Comparison of ENCODE assay signal across 1 cellular context in the genomic region with DNA sequence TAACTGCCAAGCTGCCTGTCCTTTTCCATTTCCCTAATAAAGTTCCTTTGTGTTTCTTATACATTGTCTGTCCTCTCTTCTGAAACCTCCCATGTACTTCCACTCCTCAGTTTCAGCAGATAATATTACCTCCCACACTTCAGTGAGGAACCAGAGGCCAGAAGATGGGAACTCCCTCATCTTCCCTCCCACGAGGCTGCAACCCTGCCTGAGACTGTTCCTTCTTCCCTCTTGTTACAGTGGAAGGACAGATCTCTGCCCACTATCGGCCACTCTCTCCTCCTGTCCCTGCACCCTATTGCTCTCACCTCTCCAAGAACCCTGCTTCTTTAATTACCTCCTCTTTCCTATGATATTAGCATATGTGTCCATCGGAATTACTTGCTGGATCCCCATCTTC.
TF ChIP-seq lines count a peak whose summit lies in the region.

No MANE protein-coding gene starts in this region.

TF ChIP-seq in SK-N-SH treated with all-trans-retinoic acid at 6 μM for 48 hours, 23 proteins besides CTCF, POLR2A, EP300 and RAD21 (continued from another document):
- TF ChIP-seq, protein P1, sequence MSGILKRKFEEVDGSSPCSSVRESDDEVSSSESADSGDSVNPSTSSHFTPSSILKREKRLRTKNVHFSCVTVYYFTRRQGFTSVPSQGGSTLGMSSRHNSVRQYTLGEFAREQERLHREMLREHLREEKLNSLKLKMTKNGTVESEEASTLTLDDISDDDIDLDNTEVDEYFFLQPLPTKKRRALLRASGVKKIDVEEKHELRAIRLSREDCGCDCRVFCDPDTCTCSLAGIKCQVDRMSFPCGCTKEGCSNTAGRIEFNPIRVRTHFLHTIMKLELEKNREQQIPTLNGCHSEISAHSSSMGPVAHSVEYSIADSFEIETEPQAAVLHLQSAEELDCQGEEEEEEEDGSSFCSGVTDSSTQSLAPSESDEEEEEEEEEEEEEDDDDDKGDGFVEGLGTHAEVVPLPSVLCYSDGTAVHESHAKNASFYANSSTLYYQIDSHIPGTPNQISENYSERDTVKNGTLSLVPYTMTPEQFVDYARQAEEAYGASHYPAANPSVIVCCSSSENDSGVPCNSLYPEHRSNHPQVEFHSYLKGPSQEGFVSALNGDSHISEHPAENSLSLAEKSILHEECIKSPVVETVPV (CRISPR knock-in tag; IDR thresholded peaks at IDR 0.05) = no peak
- no peak for TF ChIP-seq PATZ1 (CRISPR knock-in tag; IDR thresholded peaks at IDR 0.05; ENCODE audit: borderline replicate concordance)
- TF ChIP-seq, protein P2, sequence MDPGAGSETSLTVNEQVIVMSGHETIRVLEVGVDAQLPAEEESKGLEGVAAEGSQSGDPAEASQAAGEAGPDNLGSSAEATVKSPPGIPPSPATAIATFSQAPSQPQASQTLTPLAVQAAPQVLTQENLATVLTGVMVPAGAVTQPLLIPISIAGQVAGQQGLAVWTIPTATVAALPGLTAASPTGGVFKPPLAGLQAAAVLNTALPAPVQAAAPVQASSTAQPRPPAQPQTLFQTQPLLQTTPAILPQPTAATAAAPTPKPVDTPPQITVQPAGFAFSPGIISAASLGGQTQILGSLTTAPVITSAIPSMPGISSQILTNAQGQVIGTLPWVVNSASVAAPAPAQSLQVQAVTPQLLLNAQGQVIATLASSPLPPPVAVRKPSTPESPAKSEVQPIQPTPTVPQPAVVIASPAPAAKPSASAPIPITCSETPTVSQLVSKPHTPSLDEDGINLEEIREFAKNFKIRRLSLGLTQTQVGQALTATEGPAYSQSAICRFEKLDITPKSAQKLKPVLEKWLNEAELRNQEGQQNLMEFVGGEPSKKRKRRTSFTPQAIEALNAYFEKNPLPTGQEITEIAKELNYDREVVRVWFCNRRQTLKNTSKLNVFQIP (CRISPR knock-in tag; IDR thresholded peaks at IDR 0.05; ENCODE audit: borderline replicate concordance, low read depth) = no peak
- TF ChIP-seq ZNF8 (CRISPR knock-in tag; IDR thresholded peaks at IDR 0.05) = no peak
- TF ChIP-seq GLIS3 (CRISPR knock-in tag; IDR thresholded peaks at IDR 0.05) = no peak
- TF ChIP-seq TCF4 (CRISPR knock-in tag; IDR thresholded peaks at IDR 0.05; ENCODE audit: borderline replicate concordance) = no peak
- TF ChIP-seq, protein P3, sequence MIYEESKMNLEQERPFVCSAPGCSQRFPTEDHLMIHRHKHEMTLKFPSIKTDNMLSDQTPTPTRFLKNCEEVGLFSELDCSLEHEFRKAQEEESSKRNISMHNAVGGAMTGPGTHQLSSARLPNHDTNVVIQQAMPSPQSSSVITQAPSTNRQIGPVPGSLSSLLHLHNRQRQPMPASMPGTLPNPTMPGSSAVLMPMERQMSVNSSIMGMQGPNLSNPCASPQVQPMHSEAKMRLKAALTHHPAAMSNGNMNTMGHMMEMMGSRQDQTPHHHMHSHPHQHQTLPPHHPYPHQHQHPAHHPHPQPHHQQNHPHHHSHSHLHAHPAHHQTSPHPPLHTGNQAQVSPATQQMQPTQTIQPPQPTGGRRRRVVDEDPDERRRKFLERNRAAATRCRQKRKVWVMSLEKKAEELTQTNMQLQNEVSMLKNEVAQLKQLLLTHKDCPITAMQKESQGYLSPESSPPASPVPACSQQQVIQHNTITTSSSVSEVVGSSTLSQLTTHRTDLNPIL (CRISPR knock-in tag; IDR thresholded peaks at IDR 0.05; ENCODE audit: low read depth) = no peak
- TF ChIP-seq ISL1 (CRISPR knock-in tag; IDR thresholded peaks at IDR 0.05) = no peak
- no peak for TF ChIP-seq TSHZ2 (CRISPR knock-in tag; IDR thresholded peaks at IDR 0.05)
- no peak for TF ChIP-seq ZC3H10 (CRISPR knock-in tag; IDR thresholded peaks at IDR 0.05)
- no peak for TF ChIP-seq CSDC2 (CRISPR knock-in tag; IDR thresholded peaks at IDR 0.05)
TF ChIP-seq in SK-N-SH treated with all-trans-retinoic acid at 6 μM for 48 hours: peak in this region for 0.
